Comparison of ENCODE assay signal across 15 cellular contexts in genomic region chr10:54470324-54470631, GRCh38.
"Had no signal": no experiment of that assay in that cellular context is flagged by ENCODE, and none has a peak within 500 bp of the region (broad histone marks: within the 10 kb centered on the region; RNA-seq: fewer than 3 reads in every experiment).

No MANE protein-coding gene starts in this region.

- H3K27me3 Mint-ChIP-seq: activated CD4-positive, alpha-beta T cell treated with anti-CD3 and anti-CD28 coated beads, Interleukin-2, amount 10 ng/mL, durations not matched to agents 7 days and 5 days; activated naive CD8-positive, alpha-beta T cell had no signal

- H3K27ac Mint-ChIP-seq: activated CD4-positive, alpha-beta T cell treated with anti-CD3 and anti-CD28 coated beads, Interleukin-2, amount 10 ng/mL, durations not matched to agents 7 days and 5 days; activated naive CD8-positive, alpha-beta T cell; nephron had no signal

- H3K27me3 ChIP-seq: body of pancreas, esophagus squamous epithelium, sigmoid colon had no signal

- H3K4me1 ChIP-seq: body of pancreas, esophagus squamous epithelium, sigmoid colon had no signal

- H3K9me3 ChIP-seq: body of pancreas, esophagus squamous epithelium, sigmoid colon, thoracic aorta had no signal

- H3K4me3 ChIP-seq: body of pancreas, coronary artery, esophagus squamous epithelium, sigmoid colon, thoracic aorta had no signal

- H3K27ac ChIP-seq: body of pancreas, coronary artery, esophagus squamous epithelium, sigmoid colon, thoracic aorta had no signal

- H3K36me3 Mint-ChIP-seq: activated naive CD8-positive, alpha-beta T cell had no signal

- DNase-seq: activated CD4-positive, alpha-beta T cell treated with anti-CD3 and anti-CD28 coated beads, Interleukin-2, amount 10 ng/mL, durations not matched to agents 7 days and 5 days; activated CD8-positive, alpha-beta memory T cell treated with anti-CD3 and anti-CD28 coated beads for 24 hours; activated gamma-delta T cell treated with Interleukin-2 at 50 U/mL for 16 hours; amygdala; body of pancreas; central memory CD4-positive, alpha-beta T cell; effector CD4-positive, alpha-beta T cell; esophagus squamous epithelium; hippocampal formation; sigmoid colon; stimulated activated CD4-positive, alpha-beta T cell treated with anti-CD3 and anti-CD28 coated beads, Interleukin-1b, Interleukin-23, amount 100 ng/mL, for 48 hours had no signal

- ATAC-seq: body of pancreas had no signal

- H3K9me3 Mint-ChIP-seq: activated CD4-positive, alpha-beta T cell treated with anti-CD3 and anti-CD28 coated beads, Interleukin-2, amount 10 ng/mL, durations not matched to agents 7 days and 5 days; nephron had no signal

- H3K4me3 Mint-ChIP-seq: activated CD4-positive, alpha-beta T cell treated with anti-CD3 and anti-CD28 coated beads, Interleukin-2, amount 10 ng/mL, durations not matched to agents 7 days and 5 days; activated naive CD8-positive, alpha-beta T cell; nephron had no signal

- H3K36me3 ChIP-seq: esophagus squamous epithelium, sigmoid colon, thoracic aorta had no signal

- H3K4me1 Mint-ChIP-seq: activated CD4-positive, alpha-beta T cell treated with anti-CD3 and anti-CD28 coated beads, Interleukin-2, amount 10 ng/mL, durations not matched to agents 7 days and 5 days; nephron had no signal
